34 cellular contexts compared by ENCODE assay signal in genomic region chr12:130566446-130567155, GRCh38.
DNase-seq lines count a peak whose midpoint lies in the region; ATAC-seq and TF ChIP-seq lines count a peak whose summit lies in the region.
"Had no signal": no experiment of that assay in that cellular context is flagged by ENCODE, and none has a peak within 500 bp of the region (broad histone marks: within the 10 kb centered on the region; RNA-seq: fewer than 3 reads in every experiment).

No MANE protein-coding gene starts in this region.

- H3K4ac ChIP-seq in IMR-90 (ENCODE audit: low read depth, low read length): no peak overlapping the region
- no peak overlapping the region for H3K4ac ChIP-seq in neuronal stem cell (ENCODE audit: low read length)

- TF ChIP-seq POLR2A in IMR-90 (IDR thresholded peaks at IDR 0.05; ENCODE audit: low read depth, low read length) (no peak), gastrocnemius medialis (IDR thresholded peaks at IDR 0.05) (no peak)

- no peak overlapping the region for H2AFZ ChIP-seq in IMR-90 (replicated peaks; ENCODE audit: low read length, poor library complexity)
- H2AFZ ChIP-seq in neuronal stem cell (ENCODE audit: low read length): no peak overlapping the region

- no peak overlapping the region for H3K4me3 Mint-ChIP-seq in nephron progenitor cell
- H3K4me3 Mint-ChIP-seq in endodermal cell: no peak overlapping the region
- H3K4me3 Mint-ChIP-seq: B cell; CD14-positive monocyte; CD4-positive, alpha-beta memory T cell; CD4-positive, alpha-beta T cell; CD4-positive, CD25-positive, alpha-beta regulatory T cell; CD8-positive, alpha-beta memory T cell; CD8-positive, alpha-beta T cell had no signal

- TF ChIP-seq RAD21 in IMR-90 (IDR thresholded peaks at IDR 0.05; ENCODE audit: low read length): no peak

- H3K14ac ChIP-seq in IMR-90 (replicated peaks; ENCODE audit: low read depth, low read length): no peak overlapping the region
- H3K14ac ChIP-seq in neuronal stem cell (ENCODE audit: low read length): no peak overlapping the region

- H3K4me3 ChIP-seq in IMR-90 (ENCODE audit: insufficient read depth, low read depth, low read length) (no peak overlapping the region), SJSA1 (no peak overlapping the region), neuronal stem cell (ENCODE audit: low read length in 2 of 2) (no peak overlapping the region), gastrocnemius medialis (no peak overlapping the region), endodermal cell (ENCODE audit: low read length) (no peak overlapping the region)
- H3K4me3 ChIP-seq: A549; BLaER1; BLaER1 treated with 17β-estradiol and CSF1 and Interleukin-3, amounts not matched to agents 10 nM and 100 nM had no signal

- dilution Hi-C loops in IMR-90 (cut with HindIII; ENCODE audit: low sequenced_read_pairs, unreplicated experiment): no loop called here

- H3K9me3 ChIP-seq in IMR-90 (ENCODE audit: control insufficient read depth, insufficient read depth, low read length): peaks cover 41% of the 10 kb centered on the region
- peaks cover 34% of the 10 kb centered on the region for H3K9me3 ChIP-seq in SJSA1 (replicated peaks)
- H3K9me3 ChIP-seq in neuronal stem cell (replicated peaks in 1 of 2; ENCODE audit: control insufficient read depth in 2 of 2, insufficient read depth in 1 of 2, low read depth in 1 of 2, low read length in 2 of 2): peaks cover 0 to 7% of the 10 kb centered on the region in 2 donors
- H3K9me3 ChIP-seq in gastrocnemius medialis: no peaks in the 10 kb centered on the region
- peaks cover 5% of the 10 kb centered on the region for H3K9me3 ChIP-seq in endodermal cell (ENCODE audit: control insufficient read depth, low read length)
- H3K9me3 ChIP-seq: BE2C, Caco-2 had no signal

- H3K23ac ChIP-seq in IMR-90 (ENCODE audit: low read depth, low read length) (no peak overlapping the region), neuronal stem cell (ENCODE audit: low read depth, low read length, poor library complexity) (peak overlapping the region; percentile 9)

- H3K9ac ChIP-seq in IMR-90 (ENCODE audit: low read depth, low read length) (no peak overlapping the region), neuronal stem cell (ENCODE audit: low read depth, low read length, poor library complexity) (no peak overlapping the region), endodermal cell (ENCODE audit: extremely low read depth, low read length, poor library complexity, severe bottlenecking) (no peak overlapping the region)
- H3K9ac ChIP-seq: BLaER1; BLaER1 treated with 17β-estradiol and CSF1 and Interleukin-3, amounts not matched to agents 10 nM and 100 nM had no signal

- H3K9me1 ChIP-seq in IMR-90 (ENCODE audit: insufficient read depth, low read length): no peaks in the 10 kb centered on the region

- H3K18ac ChIP-seq in IMR-90 (ENCODE audit: low read depth, low read length): no peak overlapping the region
- H3K18ac ChIP-seq in neuronal stem cell (ENCODE audit: low read length): no peak overlapping the region

- H2BK5ac ChIP-seq in IMR-90 (ENCODE audit: low read depth, low read length, poor library complexity, severe bottlenecking): no peak overlapping the region
- H2BK5ac ChIP-seq in neuronal stem cell (ENCODE audit: low read length): no peak overlapping the region

- no peak overlapping the region for H2BK120ac ChIP-seq in IMR-90 (ENCODE audit: low read depth, low read length)
- H2BK120ac ChIP-seq in neuronal stem cell (ENCODE audit: low read depth, low read length): no peak overlapping the region

- H3K4me2 ChIP-seq in IMR-90 (ENCODE audit: low read depth, low read length): no peak overlapping the region
- H3K4me2 ChIP-seq in neuronal stem cell (ENCODE audit: insufficient read depth, low read length, poor library complexity, severe bottlenecking): no peak overlapping the region
- H3K4me2 ChIP-seq: A549, BLaER1 had no signal

- H3K27ac ChIP-seq in IMR-90 (ENCODE audit: insufficient read depth, low read length) (no peak overlapping the region), SJSA1 (no peak overlapping the region), neuronal stem cell (replicated peaks; ENCODE audit: low read length) (no peak overlapping the region), gastrocnemius medialis (no peak overlapping the region), endodermal cell (ENCODE audit: low read depth, low read length) (no peak overlapping the region)
- H3K27ac ChIP-seq: 22Rv1; A549; BLaER1; BLaER1 treated with 17β-estradiol and CSF1 and Interleukin-3, amounts not matched to agents 10 nM and 100 nM; C4-2B had no signal

- POLR2A ChIA-PET in IMR-90 (lab: Charles Lee; ENCODE audit: unreplicated experiment): no interaction called here

- no TSS peak for BruUV-seq in IMR-90 (replicated peaks; lab: Mats Ljungman, UMichigan)

- H3K27ac Mint-ChIP-seq in nephron progenitor cell: peak overlapping the region; percentile 30
- no peak overlapping the region for H3K27ac Mint-ChIP-seq in endodermal cell
- H3K27ac Mint-ChIP-seq: B cell; CD14-positive monocyte; CD4-positive, alpha-beta memory T cell; CD4-positive, alpha-beta T cell; CD4-positive, CD25-positive, alpha-beta regulatory T cell; CD8-positive, alpha-beta memory T cell; CD8-positive, alpha-beta T cell had no signal

- ATAC-seq in IMR-90 (ENCODE audit: low read depth) (no peak), gastrocnemius medialis (no peak), SK-N-SH treated with all-trans-retinoic acid at 6 μM for 48 hours (no peak)
- ATAC-seq: A549; CD8-positive, alpha-beta T cell had no signal

- H3K79me1 ChIP-seq in IMR-90 (ENCODE audit: low read depth in 1 of 2, low read length in 2 of 2): no peaks in the 10 kb centered on the region
- H3K79me1 ChIP-seq in neuronal stem cell (ENCODE audit: low read depth, low read length): no peaks in the 10 kb centered on the region

- intact Hi-C loops in IMR-90 (cut with micrococcal nuclease) (no loop called here), gastrocnemius medialis (cut with DNase I; ENCODE audit: low total_unique reads) (no loop called here)

- DNase-seq in IMR-90: no peak
- peak; percentile 60 to 90 for DNase-seq in SJSA1 (ENCODE audit: low read depth in 1 of 2, low spot score in 2 of 2)
- no peak for DNase-seq in nephron progenitor cell
- no peak for DNase-seq in neuronal stem cell (ENCODE audit: low spot score)
- DNase-seq in gastrocnemius medialis: no peak
- DNase-seq in endodermal cell: no peak
- no peak for DNase-seq in Ammon's horn (ENCODE audit: low spot score)
- DNase-seq: 8988T; ACHN; AML-193; BE2C; C1 segment of cervical spinal cord; Caco-2; Calu3; CD4-positive, alpha-beta memory T cell; CD4-positive, alpha-beta T cell; CD4-positive, CD25-positive, alpha-beta regulatory T cell; CD8-positive, alpha-beta memory T cell; CD8-positive, alpha-beta T cell; COR-L47; DMS 273 treated with DMSO at 0.1 percent for 48 hours; DMS153; DMS53; DMS79; DMS79 treated with DMSO at 0.1 percent for 48 hours; EL had no signal

- no peak overlapping the region for H4K8ac ChIP-seq in IMR-90 (ENCODE audit: low read depth in 2 of 2, low read length in 2 of 2)
- H4K8ac ChIP-seq in neuronal stem cell (ENCODE audit: low read depth, low read length): no peak overlapping the region

- no peaks in the 10 kb centered on the region for H3K36me3 ChIP-seq in IMR-90 (ENCODE audit: control insufficient read depth, insufficient read depth, low read length)
- no peaks in the 10 kb centered on the region for H3K36me3 ChIP-seq in SJSA1
- H3K36me3 ChIP-seq in neuronal stem cell (replicated peaks in 1 of 2; ENCODE audit: control insufficient read depth in 2 of 2, insufficient read depth in 2 of 2, low read length in 2 of 2): no peaks in the 10 kb centered on the region
- no peaks in the 10 kb centered on the region for H3K36me3 ChIP-seq in gastrocnemius medialis
- no peaks in the 10 kb centered on the region for H3K36me3 ChIP-seq in endodermal cell (ENCODE audit: control insufficient read depth, insufficient read depth, low read length)
- H3K36me3 ChIP-seq: BLaER1; BLaER1 treated with 17β-estradiol and CSF1 and Interleukin-3, amounts not matched to agents 10 nM and 100 nM had no signal

- no peaks in the 10 kb centered on the region for H4K20me1 ChIP-seq in IMR-90 (ENCODE audit: insufficient read depth, low read length)
- H4K20me1 ChIP-seq: BLaER1 treated with 17β-estradiol and CSF1 and Interleukin-3, amounts not matched to agents 10 nM and 100 nM had no signal

- in situ Hi-C loops in IMR-90 (cut with MboI; ENCODE audit: low sequenced_read_pairs): no loop called here
- in situ Hi-C loops in gastrocnemius medialis (cut with MboI; ENCODE audit: low sequenced_read_pairs in 4 of 4): no loop called here

- H2AK9ac ChIP-seq in IMR-90 (replicated peaks; ENCODE audit: low read depth, low read length, poor library complexity): peak overlapping the region; percentile 33

- peaks cover 23% of the 10 kb centered on the region for H3K9me3 Mint-ChIP-seq in nephron progenitor cell
- peaks cover 20% of the 10 kb centered on the region for H3K9me3 Mint-ChIP-seq in endodermal cell

- 17% methylated on average over 1 of the region's 6 CpGs; no CpG with 5 or more reads in 1 of the 2 experiments for WGBS in IMR-90 (ENCODE audit: extremely low coverage in 2 of 2, insufficient read length in 1 of 2), 2 experiments
- WGBS in neuronal stem cell (ENCODE audit: extremely low coverage in 2 of 2, insufficient read length in 2 of 2, insufficient replicate concordance in 1 of 2), 2 donors: no CpG with 5 or more reads among the region's 6 CpGs
- WGBS in endodermal cell (ENCODE audit: insufficient coverage in 1 of 2, insufficient read length in 1 of 2), 2 experiments: 86 to 92% methylated on average over 6 of the region's 6 CpGs

- TF ChIP-seq CTCF in IMR-90 (conservative IDR thresholded peaks at IDR 0.05; ENCODE audit: low read depth, low read length) (no peak), nephron progenitor cell (IDR thresholded peaks at IDR 0.05) (no peak), gastrocnemius medialis (IDR thresholded peaks at IDR 0.05 in 4 of 5, conservative IDR thresholded peaks at IDR 0.05 in 1 of 5) (no peak), endodermal cell (conservative IDR thresholded peaks at IDR 0.05) (no peak)

- H3K56ac ChIP-seq in IMR-90 (ENCODE audit: extremely low read depth, insufficient read depth, low read length): no peak overlapping the region

- no peaks in the 10 kb centered on the region for H3K4me1 ChIP-seq in IMR-90 (ENCODE audit: control insufficient read depth, insufficient read depth, low read length)
- H3K4me1 ChIP-seq in SJSA1 (replicated peaks): no peaks in the 10 kb centered on the region
- H3K4me1 ChIP-seq in neuronal stem cell (ENCODE audit: control insufficient read depth in 2 of 2, insufficient read depth in 1 of 2, low read depth in 1 of 2, low read length in 2 of 2): no peaks in the 10 kb centered on the region
- H3K4me1 ChIP-seq in gastrocnemius medialis: no peaks in the 10 kb centered on the region
- H3K4me1 ChIP-seq in endodermal cell (ENCODE audit: control insufficient read depth, insufficient read depth, low read length): no peaks in the 10 kb centered on the region
- H3K4me1 ChIP-seq: A549, Caco-2 had no signal

- H2BK12ac ChIP-seq in neuronal stem cell (ENCODE audit: low read length): no peak overlapping the region

- H3K4me1 Mint-ChIP-seq in nephron progenitor cell (peaks cover 15% of the 10 kb centered on the region), endodermal cell (no peaks in the 10 kb centered on the region)
- H3K4me1 Mint-ChIP-seq: B cell; CD4-positive, alpha-beta memory T cell; CD4-positive, CD25-positive, alpha-beta regulatory T cell; CD8-positive, alpha-beta memory T cell had no signal

- no peaks in the 10 kb centered on the region for H3K27me3 Mint-ChIP-seq in nephron progenitor cell (ENCODE audit: low read depth, poor library complexity)
- peaks cover 3% of the 10 kb centered on the region for H3K27me3 Mint-ChIP-seq in endodermal cell (ENCODE audit: insufficient read depth)
- H3K27me3 Mint-ChIP-seq: B cell; CD4-positive, alpha-beta memory T cell; CD4-positive, alpha-beta T cell; CD4-positive, CD25-positive, alpha-beta regulatory T cell had no signal

- no peak overlapping the region for H4K5ac ChIP-seq in IMR-90 (ENCODE audit: low read depth, low read length)

- CTCF ChIA-PET in IMR-90 (lab: Yijun Ruan, JAX): interaction anchor here (0.6 kb wide), 1 partner anchor 1268 kb away, joined by 6 read pairs; no protein-coding TSS in a partner anchor

- H4K91ac ChIP-seq in IMR-90 (ENCODE audit: insufficient read depth, low read depth, low read length): no peak overlapping the region
- H4K91ac ChIP-seq in neuronal stem cell (ENCODE audit: low read depth, low read length, poor library complexity): no peak overlapping the region

- H2AK5ac ChIP-seq in IMR-90 (ENCODE audit: low read depth, low read length) (no peak overlapping the region), neuronal stem cell (ENCODE audit: low read depth, low read length) (no peak overlapping the region)

- H3K27me3 ChIP-seq in IMR-90 (ENCODE audit: control insufficient read depth, insufficient read depth, low read length): no peaks in the 10 kb centered on the region
- peaks cover 75% of the 10 kb centered on the region for H3K27me3 ChIP-seq in SJSA1 (replicated peaks)
- peaks cover 0 to 3% (median 0%) of the 10 kb centered on the region in 3 experiments for H3K27me3 ChIP-seq in neuronal stem cell (ENCODE audit: control insufficient read depth in 3 of 3, insufficient read depth in 3 of 3, low read depth in 1 of 3, low read length in 3 of 3)
- no peaks in the 10 kb centered on the region for H3K27me3 ChIP-seq in gastrocnemius medialis
- no peaks in the 10 kb centered on the region for H3K27me3 ChIP-seq in endodermal cell (ENCODE audit: control insufficient read depth, insufficient read depth, low read length, poor library complexity, severe bottlenecking)
- H3K27me3 ChIP-seq: BE2C, BLaER1 had no signal

- H3K36me3 Mint-ChIP-seq in nephron progenitor cell (ENCODE audit: low read depth): peaks cover 5% of the 10 kb centered on the region
- H3K36me3 Mint-ChIP-seq in endodermal cell (ENCODE audit: low read depth): no peaks in the 10 kb centered on the region
- H3K36me3 Mint-ChIP-seq: CD14-positive monocyte; CD4-positive, alpha-beta memory T cell; CD4-positive, CD25-positive, alpha-beta regulatory T cell; CD8-positive, alpha-beta memory T cell; CD8-positive, alpha-beta T cell had no signal

- H2BK15ac ChIP-seq in IMR-90 (ENCODE audit: low read depth, low read length): no peak overlapping the region
- H2BK15ac ChIP-seq in neuronal stem cell (ENCODE audit: low read length): no peak overlapping the region

- H2BK20ac ChIP-seq in IMR-90 (ENCODE audit: low read depth, low read length): no peak overlapping the region

Comparison
In these comparisons a context has a peak if more than half of its experiments do, and no peak if none do; other contexts are left out.
1. DNase-seq: peak in SJSA1 (2 of 2); none in IMR-90 (single experiment), nephron progenitor cell (single experiment), neuronal stem cell (single experiment), gastrocnemius medialis (0 of 2), endodermal cell (single experiment) and Ammon's horn (single experiment).